ENCODE assay signal across 8 cellular contexts in genomic region chr9:97803167-97804058, GRCh38. TPM values are rescaled to one million over a fixed set of nuclear protein-coding genes. Genes with fewer than 3 reads are reported as not detected.
DNase-seq lines count a peak whose midpoint lies in the region; ATAC-seq and TF ChIP-seq lines count a peak whose summit lies in the region.

No MANE protein-coding gene starts in this region.

- peaks cover 11% of the 10 kb centered on the region for H3K4me1 Mint-ChIP-seq in endothelial cell (ENCODE audit: unreplicated experiment)

- no peak for TF ChIP-seq CTCF in AG04449 (IDR thresholded peaks at IDR 0.05; ENCODE audit: insufficient read depth, low read length, missing control alignments)
- TF ChIP-seq CTCF in endothelial cell (IDR thresholded peaks at IDR 0.05; ENCODE audit: unreplicated experiment), result no peak

- peak overlapping the region; percentile 61 for H3K27ac Mint-ChIP-seq in endothelial cell (ENCODE audit: unreplicated experiment)

- CTCF ChIA-PET in AG04449 (lab: Yijun Ruan, JAX), result interaction anchor here (1.1 kb wide), 1 partner anchor 100 kb away, joined by 3 read pairs; no protein-coding TSS in a partner anchor

- DNase-seq in AG04449 (ENCODE audit: low read depth, low spot score), result no peak
- peak; percentile 69 for DNase-seq in NCI-H774 (lab: John Stamatoyannopoulos, UW)
- DNase-seq in activated CD8-positive, alpha-beta memory T cell treated with anti-CD3 and anti-CD28 coated beads for 48 hours (ENCODE audit: low read depth in 2 of 3, low spot score in 2 of 3), result peak; percentile 30 to 56 (median 39)
- peak; percentile 69 for DNase-seq in endothelial cell (ENCODE audit: low spot score)
- peak; percentile 70 for DNase-seq in midbrain (lab: John Stamatoyannopoulos, UW)
- DNase-seq in stimulated activated CD8-positive, alpha-beta memory T cell treated with anti-CD3 and anti-CD28 coated beads, Interleukin-15, amount 100 ng/mL, for 4 hours (ENCODE audit: low read depth in 2 of 2), result peak; percentile 46 to 53

- POLR2A ChIA-PET in AG04449 (lab: Yijun Ruan, JAX), result no interaction called here

- peaks cover 7% of the 10 kb centered on the region for H3K27me3 Mint-ChIP-seq in endothelial cell (ENCODE audit: unreplicated experiment)

- ATAC-seq in GM19025 (IDR thresholded peaks at IDR 0.05; ENCODE audit: low read depth, unreplicated experiment), result peak; percentile 94
- ATAC-seq in HG03196 (IDR thresholded peaks at IDR 0.05; ENCODE audit: unreplicated experiment), result peak; percentile 81

- no peaks in the 10 kb centered on the region for H3K36me3 Mint-ChIP-seq in endothelial cell (ENCODE audit: low read depth, unreplicated experiment)

- peak overlapping the region; percentile 58 for H3K4me3 ChIP-seq in AG04449 (ENCODE audit: low read depth, low read length)

- no peaks in the 10 kb centered on the region for H3K9me3 Mint-ChIP-seq in endothelial cell (ENCODE audit: unreplicated experiment)

- H3K4me3 Mint-ChIP-seq in endothelial cell (ENCODE audit: unreplicated experiment), result peak overlapping the region; percentile 90

RNA-seq across cellular contexts. Expression of gene FOXE1, which starts 49.6 kb away (rescaled TPM):
- total RNA-seq in endothelial cell (ENCODE audit: unreplicated experiment), result not detected
